23 cellular contexts compared by ENCODE assay signal in the genomic region with DNA sequence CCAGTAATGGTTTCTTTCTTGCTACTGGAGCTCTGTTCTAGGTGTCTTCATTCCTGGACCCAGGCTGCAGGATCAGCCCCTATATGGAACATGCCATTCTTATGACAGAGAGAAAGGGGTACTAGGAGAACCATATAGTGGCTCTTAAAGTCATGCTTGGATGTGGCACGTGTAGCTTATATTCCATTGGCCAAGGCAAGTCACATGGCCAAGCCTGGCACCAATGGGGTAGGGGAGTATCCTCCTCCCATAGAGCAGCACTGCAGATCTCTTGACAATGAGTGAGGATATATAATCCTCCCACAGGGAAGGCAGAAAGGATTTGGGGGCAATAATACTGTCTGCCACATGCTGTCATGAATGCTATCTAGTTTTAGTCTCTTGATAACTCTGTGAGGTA.
A peak's percentile ranks its signal among the peaks of the same experiment; 100 is the strongest.
DNase-seq lines count a peak whose midpoint lies in the region; ATAC-seq and TF ChIP-seq lines count a peak whose summit lies in the region.
"Had no signal": no experiment of that assay in that cellular context is flagged by ENCODE, and none has a peak within 500 bp of the region (broad histone marks: within the 10 kb centered on the region; RNA-seq: fewer than 3 reads in every experiment).

No MANE protein-coding gene starts in this region.

- H3K4me3 Mint-ChIP-seq in activated naive CD8-positive, alpha-beta T cell treated with anti-CD3 and anti-CD28 coated beads for 36 hours, result no peak overlapping the region
- H3K4me3 Mint-ChIP-seq in activated naive CD8-positive, alpha-beta T cell treated with anti-CD3 and anti-CD28 coated beads, Interleukin-2, amount 50 U/mL, for 24 hours, result no peak overlapping the region
- peak overlapping the region; percentile 63 for H3K4me3 Mint-ChIP-seq in activated T-helper 17 cell treated with anti-CD3 and anti-CD28 coated beads, Interleukin-2, amount 50 U/mL, for 72 hours
- H3K4me3 Mint-ChIP-seq in stimulated activated memory B cell treated with anti-CD40 and anti-IgM and Interleukin-4, amounts not matched to agents 10 μg/mL and 1 μg/mL and 100 μg/mL, for 72 hours, result peak overlapping the region; percentile 17
- H3K4me3 Mint-ChIP-seq: mesothelial cell of epicardium; nephron; stimulated activated naive CD8-positive, alpha-beta T cell treated with anti-CD3 and anti-CD28 coated beads, Interleukin-15, amount 100 ng/mL, for 72 hours had no signal

- H3K27ac ChIP-seq in substantia nigra (ENCODE audit: low read depth, low read length, poor library complexity, severe bottlenecking), result no peak overlapping the region
- H3K27ac ChIP-seq: colonic mucosa, gastrocnemius medialis, left lung, ovary, tibial artery had no signal

- peak overlapping the region; percentile 27 for H3K27ac Mint-ChIP-seq in activated naive CD8-positive, alpha-beta T cell treated with anti-CD3 and anti-CD28 coated beads for 36 hours
- H3K27ac Mint-ChIP-seq in activated naive CD8-positive, alpha-beta T cell treated with anti-CD3 and anti-CD28 coated beads, Interleukin-2, amount 50 U/mL, for 24 hours, result no peak overlapping the region
- peak overlapping the region; percentile 91 for H3K27ac Mint-ChIP-seq in activated T-helper 17 cell treated with anti-CD3 and anti-CD28 coated beads, Interleukin-2, amount 50 U/mL, for 72 hours
- H3K27ac Mint-ChIP-seq in stimulated activated memory B cell treated with anti-CD40 and anti-IgM and Interleukin-4, amounts not matched to agents 10 μg/mL and 1 μg/mL and 100 μg/mL, for 72 hours, result peak overlapping the region; percentile 92
- H3K27ac Mint-ChIP-seq: mesothelial cell of epicardium; nephron; stimulated activated naive CD8-positive, alpha-beta T cell treated with anti-CD3 and anti-CD28 coated beads, Interleukin-15, amount 100 ng/mL, for 72 hours had no signal

- peaks cover 29% of the 10 kb centered on the region for H3K4me1 Mint-ChIP-seq in activated naive CD8-positive, alpha-beta T cell treated with anti-CD3 and anti-CD28 coated beads for 36 hours
- H3K4me1 Mint-ChIP-seq in activated naive CD8-positive, alpha-beta T cell treated with anti-CD3 and anti-CD28 coated beads, Interleukin-2, amount 50 U/mL, for 24 hours, result peaks cover 74% of the 10 kb centered on the region
- H3K4me1 Mint-ChIP-seq in activated T-helper 17 cell treated with anti-CD3 and anti-CD28 coated beads, Interleukin-2, amount 50 U/mL, for 72 hours, result peaks cover 60% of the 10 kb centered on the region
- H3K4me1 Mint-ChIP-seq in stimulated activated memory B cell treated with anti-CD40 and anti-IgM and Interleukin-4, amounts not matched to agents 10 μg/mL and 1 μg/mL and 100 μg/mL, for 72 hours, result peaks cover 96% of the 10 kb centered on the region

- no peak for ATAC-seq in activated naive CD8-positive, alpha-beta T cell treated with anti-CD3 and anti-CD28 coated beads, Interleukin-2, amount 50 U/mL, for 24 hours
- ATAC-seq in activated T-helper 17 cell treated with anti-CD3 and anti-CD28 coated beads, Interleukin-2, amount 50 U/mL, for 72 hours (replicated peaks), result no peak
- no peak for ATAC-seq in stimulated activated memory B cell treated with anti-CD40 and anti-IgM and Interleukin-4, amounts not matched to agents 10 μg/mL and 1 μg/mL and 100 μg/mL, for 72 hours
- ATAC-seq in GM18505 (IDR thresholded peaks at IDR 0.05; ENCODE audit: unreplicated experiment), result no peak
- ATAC-seq: gastrocnemius medialis had no signal

- DNase-seq in activated naive CD8-positive, alpha-beta T cell treated with anti-CD3 and anti-CD28 coated beads for 36 hours, result no peak
- no peak for DNase-seq in activated naive CD8-positive, alpha-beta T cell treated with anti-CD3 and anti-CD28 coated beads, Interleukin-2, amount 50 U/mL, for 24 hours
- DNase-seq in NAMALWA (ENCODE audit: low spot score) (peak; percentile 33), substantia nigra (lab: John Stamatoyannopoulos, UW) (no peak), ecto neural progenitor cell (ENCODE audit: low spot score) (no peak)
- DNase-seq: activated gamma-delta T cell; colonic mucosa; gastrocnemius medialis; left lung; NCI-H1417; NCI-H446 treated with DMSO at 0.1 percent for 48 hours; ovary; SHP77 treated with DMSO at 0.1 percent for 48 hours; stimulated activated CD4-positive, alpha-beta T cell treated with anti-CD3 and anti-CD28 coated beads, Interleukin-4, amount 100 ng/mL, for 1 hour; SW 1271; tibial artery had no signal

- no peaks in the 10 kb centered on the region for H3K9me3 Mint-ChIP-seq in activated naive CD8-positive, alpha-beta T cell treated with anti-CD3 and anti-CD28 coated beads for 36 hours
- H3K9me3 Mint-ChIP-seq in activated naive CD8-positive, alpha-beta T cell treated with anti-CD3 and anti-CD28 coated beads, Interleukin-2, amount 50 U/mL, for 24 hours, result no peaks in the 10 kb centered on the region
- H3K9me3 Mint-ChIP-seq in activated T-helper 17 cell treated with anti-CD3 and anti-CD28 coated beads, Interleukin-2, amount 50 U/mL, for 72 hours, result no peaks in the 10 kb centered on the region
- H3K9me3 Mint-ChIP-seq in stimulated activated memory B cell treated with anti-CD40 and anti-IgM and Interleukin-4, amounts not matched to agents 10 μg/mL and 1 μg/mL and 100 μg/mL, for 72 hours, result no peaks in the 10 kb centered on the region
- H3K9me3 Mint-ChIP-seq: CD14-positive monocyte; nephron; stimulated activated naive CD8-positive, alpha-beta T cell treated with anti-CD3 and anti-CD28 coated beads, Interleukin-15, amount 100 ng/mL, for 72 hours had no signal

- H3K27me3 Mint-ChIP-seq in activated naive CD8-positive, alpha-beta T cell treated with anti-CD3 and anti-CD28 coated beads for 36 hours, result no peaks in the 10 kb centered on the region
- no peaks in the 10 kb centered on the region for H3K27me3 Mint-ChIP-seq in activated naive CD8-positive, alpha-beta T cell treated with anti-CD3 and anti-CD28 coated beads, Interleukin-2, amount 50 U/mL, for 24 hours
- H3K27me3 Mint-ChIP-seq in activated T-helper 17 cell treated with anti-CD3 and anti-CD28 coated beads, Interleukin-2, amount 50 U/mL, for 72 hours, result peaks cover 5% of the 10 kb centered on the region
- H3K27me3 Mint-ChIP-seq in stimulated activated memory B cell treated with anti-CD40 and anti-IgM and Interleukin-4, amounts not matched to agents 10 μg/mL and 1 μg/mL and 100 μg/mL, for 72 hours, result no peaks in the 10 kb centered on the region
- H3K27me3 Mint-ChIP-seq: stimulated activated naive CD8-positive, alpha-beta T cell treated with anti-CD3 and anti-CD28 coated beads, Interleukin-15, amount 100 ng/mL, for 72 hours had no signal

- H3K36me3 Mint-ChIP-seq in activated naive CD8-positive, alpha-beta T cell treated with anti-CD3 and anti-CD28 coated beads for 36 hours, result no peaks in the 10 kb centered on the region
- H3K36me3 Mint-ChIP-seq in activated naive CD8-positive, alpha-beta T cell treated with anti-CD3 and anti-CD28 coated beads, Interleukin-2, amount 50 U/mL, for 24 hours (ENCODE audit: low read depth), result no peaks in the 10 kb centered on the region
- peaks cover 5% of the 10 kb centered on the region for H3K36me3 Mint-ChIP-seq in activated T-helper 17 cell treated with anti-CD3 and anti-CD28 coated beads, Interleukin-2, amount 50 U/mL, for 72 hours (ENCODE audit: low read depth)
- peaks cover 5% of the 10 kb centered on the region for H3K36me3 Mint-ChIP-seq in stimulated activated memory B cell treated with anti-CD40 and anti-IgM and Interleukin-4, amounts not matched to agents 10 μg/mL and 1 μg/mL and 100 μg/mL, for 72 hours
- H3K36me3 Mint-ChIP-seq: mesothelial cell of epicardium had no signal

- no peak for TF ChIP-seq POLR2A in GM18505 (IDR thresholded peaks at IDR 0.05; ENCODE audit: borderline replicate concordance, extremely low read depth, insufficient read depth, insufficient read length)

Comparison
In these comparisons a context has a peak if more than half of its experiments do, and no peak if none do; other contexts are left out.
1. H3K4me3 Mint-ChIP-seq: peak in activated T-helper 17 cell treated with anti-CD3 and anti-CD28 coated beads, Interleukin-2, amount 50 U/mL, for 72 hours (single experiment) and stimulated activated memory B cell treated with anti-CD40 and anti-IgM and Interleukin-4, amounts not matched to agents 10 μg/mL and 1 μg/mL and 100 μg/mL, for 72 hours (single experiment); none in activated naive CD8-positive, alpha-beta T cell treated with anti-CD3 and anti-CD28 coated beads for 36 hours (single experiment) and activated naive CD8-positive, alpha-beta T cell treated with anti-CD3 and anti-CD28 coated beads, Interleukin-2, amount 50 U/mL, for 24 hours (single experiment).